In genomic region chr18:76493213-76494107, GRCh38 we compare ENCODE assay signal across 1 cellular context.
TF ChIP-seq lines count a peak whose summit lies in the region.

No MANE protein-coding gene starts in this region.

TF ChIP-seq in SK-N-SH treated with all-trans-retinoic acid at 6 μM for 48 hours, 23 proteins besides CTCF, POLR2A, EP300 and RAD21 (continued from another document):
- TF ChIP-seq CREB5 (CRISPR knock-in tag; IDR thresholded peaks at IDR 0.05; ENCODE audit: low read depth) (no peak), SNAI2 (CRISPR knock-in tag; IDR thresholded peaks at IDR 0.05) (no peak), BACH2 (CRISPR knock-in tag; IDR thresholded peaks at IDR 0.05; ENCODE audit: borderline replicate concordance) (no peak), ISL1 (CRISPR knock-in tag; IDR thresholded peaks at IDR 0.05) (no peak)
